ENCODE assay signal across 12 cellular contexts in genomic region chr2:236661064-236661761, GRCh38.
DNase-seq lines count a peak whose midpoint lies in the region; ATAC-seq and TF ChIP-seq lines count a peak whose summit lies in the region.
"Had no signal": no experiment of that assay in that cellular context is flagged by ENCODE, and none has a peak within 500 bp of the region (broad histone marks: within the 10 kb centered on the region; RNA-seq: fewer than 3 reads in every experiment).

No MANE protein-coding gene starts in this region.

- H3K27me3 Mint-ChIP-seq in GM23338 (ENCODE audit: insufficient read depth, low read depth, poor library complexity) = peaks cover 6% of the 10 kb centered on the region

- peak overlapping the region; percentile 88 for H2AFZ ChIP-seq in GM23338

- H3K27ac ChIP-seq in GM23338 (ENCODE audit: low read depth) (no peak overlapping the region; the same call in 1 of the 2 replicates), ascending aorta (peak overlapping the region; percentile 35 to 37), gastrocnemius medialis (peak overlapping the region; percentile 52 to 73 (median 63))
- H3K27ac ChIP-seq: ovary had no signal

- no peaks in the 10 kb centered on the region for H4K20me1 ChIP-seq in GM23338 (replicated peaks; ENCODE audit: insufficient read depth)

- TF ChIP-seq CTCF in GM23338 (conservative IDR thresholded peaks at IDR 0.05; ENCODE audit: low read depth in 2 of 2) (no peak), ascending aorta (IDR thresholded peaks at IDR 0.05) (no peak), gastrocnemius medialis (IDR thresholded peaks at IDR 0.05 in 4 of 5, conservative IDR thresholded peaks at IDR 0.05 in 1 of 5) (no peak)

- peaks cover 6% of the 10 kb centered on the region; the same call in 1 of the 2 replicates for H3K9me2 ChIP-seq in GM23338 (ENCODE audit: insufficient read depth)

- H3K4me1 ChIP-seq in GM23338 (ENCODE audit: insufficient read depth) = peaks cover 13% of the 10 kb centered on the region; the same call in 1 of the 2 replicates
- peaks cover 8 to 35% of the 10 kb centered on the region in 2 donors for H3K4me1 ChIP-seq in ascending aorta
- H3K4me1 ChIP-seq in gastrocnemius medialis = peaks cover 13 to 17% of the 10 kb centered on the region in 2 donors

- TF ChIP-seq POLR2A in gastrocnemius medialis (IDR thresholded peaks at IDR 0.05) = no peak

- no peaks in the 10 kb centered on the region for H3K36me3 ChIP-seq in GM23338 (ENCODE audit: insufficient read depth)
- no peaks in the 10 kb centered on the region for H3K36me3 ChIP-seq in ascending aorta
- no peaks in the 10 kb centered on the region for H3K36me3 ChIP-seq in gastrocnemius medialis
- H3K36me3 ChIP-seq: ovary had no signal

- H3K9me3 Mint-ChIP-seq in GM23338 = peaks cover 8% of the 10 kb centered on the region

- intact Hi-C loops in ascending aorta (cut with DNase I) (no loop called here), left ventricle myocardium superior (cut with micrococcal nuclease) (no loop called here), gastrocnemius medialis (cut with DNase I; ENCODE audit: low total_unique reads) (loop anchor here (5.0 kb wide), 2 partner anchors 89 to 311 kb away; no protein-coding TSS in a partner anchor)

- peaks cover 38% of the 10 kb centered on the region for H3K4me1 Mint-ChIP-seq in GM23338

- H3K36me3 Mint-ChIP-seq in GM23338 (ENCODE audit: low read depth) = peaks cover 2% of the 10 kb centered on the region; the same call in 1 of the 3 replicates

- in situ Hi-C loops in gastrocnemius medialis (cut with MboI; ENCODE audit: low sequenced_read_pairs in 4 of 4) = no loop called here

- no peaks in the 10 kb centered on the region for H3K79me2 ChIP-seq in GM23338 (replicated peaks; ENCODE audit: insufficient read depth)

- peak overlapping the region; percentile 94 for H3K27ac Mint-ChIP-seq in GM23338

- H3K4me3 Mint-ChIP-seq in GM23338 = peak overlapping the region; percentile 13; the same call in 1 of the 3 replicates

- no peaks in the 10 kb centered on the region for H3F3A ChIP-seq in GM23338 (replicated peaks; ENCODE audit: low read depth)

- DNase-seq in GM23338 (ENCODE audit: low spot score) = peak; percentile 69
- peak in 1 of 2 donors; percentile 63 for DNase-seq in ascending aorta (ENCODE audit: low spot score in 2 of 2)
- DNase-seq in left ventricle myocardium superior = no peak
- peak in 1 of 2 donors; percentile 37 for DNase-seq in gastrocnemius medialis
- no peak for DNase-seq in NCI-H1105 (lab: John Stamatoyannopoulos, UW)
- DNase-seq in COR-L47 (lab: John Stamatoyannopoulos, UW) = no peak
- DNase-seq: activated T-cell treated with anti-CD3 and anti-CD28 coated beads, Interleukin-2, amount 50 U/mL, for 1 hour; DMS153; NCI-H187 treated with DMSO at 0.1 percent for 48 hours; ovary had no signal

- H3K4me2 ChIP-seq in GM23338 = peak overlapping the region; percentile 24

- H3K9me3 ChIP-seq in ascending aorta (no peaks in the 10 kb centered on the region), gastrocnemius medialis (no peaks in the 10 kb centered on the region)
- H3K9me3 ChIP-seq: ovary had no signal

- H3K27me3 ChIP-seq in GM23338 (ENCODE audit: insufficient read depth) (no peaks in the 10 kb centered on the region), ascending aorta (no peaks in the 10 kb centered on the region), gastrocnemius medialis (no peaks in the 10 kb centered on the region)
- H3K27me3 ChIP-seq: ovary had no signal

- H3K4me3 ChIP-seq in GM23338 (no peak overlapping the region), ascending aorta (no peak overlapping the region), gastrocnemius medialis (no peak overlapping the region)
- H3K4me3 ChIP-seq: ovary had no signal

- peak; percentile 91 for ATAC-seq in GM23338
- peak; percentile 41 for ATAC-seq in left ventricle myocardium superior
- ATAC-seq in gastrocnemius medialis = peak; percentile 29 to 42
- no peak for ATAC-seq in HG02678 (IDR thresholded peaks at IDR 0.05; ENCODE audit: unreplicated experiment)
- no peak for ATAC-seq in GM21528 (IDR thresholded peaks at IDR 0.05; ENCODE audit: low FRiP score, unreplicated experiment)

TF ChIP-seq in GM23338, 12 proteins besides CTCF, POLR2A, EP300 and RAD21:
- TF ChIP-seq ZNF114 (CRISPR knock-in tag; IDR thresholded peaks at IDR 0.05) (no peak), CREB1 (CRISPR knock-in tag; IDR thresholded peaks at IDR 0.05; ENCODE audit: low read depth) (no peak), ZNF331 (CRISPR knock-in tag; IDR thresholded peaks at IDR 0.05; ENCODE audit: low read depth) (no peak), JUNB (IDR thresholded peaks at IDR 0.05; ENCODE audit: unreplicated experiment) (no peak), POLR2AphosphoS5 (IDR thresholded peaks at IDR 0.05; ENCODE audit: low read depth) (no peak), ZNF462 (CRISPR knock-in tag; IDR thresholded peaks at IDR 0.05) (peak; percentile 25; the same call in 1 of the 2 replicates), EZH2phosphoT487 (IDR thresholded peaks at IDR 0.05; ENCODE audit: unreplicated experiment) (no peak)

Comparison
In these comparisons a context has a peak if more than half of its experiments do, and no peak if none do; other contexts are left out.
1. ATAC-seq: peak in GM23338 (single experiment), left ventricle myocardium superior (single experiment) and gastrocnemius medialis (2 of 2); none in HG02678 (single experiment) and GM21528 (single experiment).